In the genomic region with DNA sequence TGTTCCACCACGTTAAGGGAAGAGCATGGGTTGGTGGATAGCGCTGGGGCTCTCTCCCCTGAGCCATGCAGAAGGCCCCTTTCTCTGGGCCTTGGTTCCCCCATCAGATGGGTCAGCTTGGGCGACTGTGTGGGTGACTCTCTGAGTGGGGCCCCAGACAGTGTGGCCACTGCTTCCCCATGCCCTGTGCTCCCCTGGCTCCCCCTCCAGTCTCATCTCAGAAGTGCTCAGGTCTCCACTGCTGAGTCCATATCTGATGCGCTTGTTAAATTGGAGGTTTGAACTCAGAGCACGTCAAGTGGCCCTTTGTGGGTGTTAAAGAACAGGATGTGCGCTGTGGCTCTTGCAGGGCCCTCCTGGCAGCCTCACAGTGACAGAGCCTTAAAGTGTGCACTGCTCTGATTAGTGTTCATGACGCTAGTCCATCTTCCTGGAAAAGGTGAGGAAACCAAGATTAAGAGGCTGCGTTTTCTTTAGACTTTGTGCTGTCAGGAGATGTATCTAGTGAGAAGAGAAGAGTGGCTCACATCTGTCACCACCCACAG, we compare ENCODE assay signal across 1 cellular context.
TF ChIP-seq lines count a peak whose summit lies in the region.

No MANE protein-coding gene starts in this region.

TF ChIP-seq in K562, 482 proteins besides CTCF, POLR2A, EP300 and RAD21:
- TF ChIP-seq CCNT2 (IDR thresholded peaks at IDR 0.05; ENCODE audit: borderline replicate concordance, extremely low read depth, insufficient read length, low read depth, low read length) (no peak), CBFA2T2 (conservative IDR thresholded peaks at IDR 0.05) (0 out of 2 replicates have a peak, but pooled peaks have one; percentile 5), XRCC3 (IDR thresholded peaks at IDR 0.05) (no peak), CBFA2T3 (IDR thresholded peaks at IDR 0.05) (peak; percentile 49; the same call in 1 of the 2 replicates), KDM5B (IDR thresholded peaks at IDR 0.05; ENCODE audit: insufficient replicate concordance, low read depth, low read length) (no peak), EWSR1 (IDR thresholded peaks at IDR 0.05; ENCODE audit: borderline replicate concordance, low read depth, partially characterized antibody) (no peak)
- TF ChIP-seq, protein P1, sequence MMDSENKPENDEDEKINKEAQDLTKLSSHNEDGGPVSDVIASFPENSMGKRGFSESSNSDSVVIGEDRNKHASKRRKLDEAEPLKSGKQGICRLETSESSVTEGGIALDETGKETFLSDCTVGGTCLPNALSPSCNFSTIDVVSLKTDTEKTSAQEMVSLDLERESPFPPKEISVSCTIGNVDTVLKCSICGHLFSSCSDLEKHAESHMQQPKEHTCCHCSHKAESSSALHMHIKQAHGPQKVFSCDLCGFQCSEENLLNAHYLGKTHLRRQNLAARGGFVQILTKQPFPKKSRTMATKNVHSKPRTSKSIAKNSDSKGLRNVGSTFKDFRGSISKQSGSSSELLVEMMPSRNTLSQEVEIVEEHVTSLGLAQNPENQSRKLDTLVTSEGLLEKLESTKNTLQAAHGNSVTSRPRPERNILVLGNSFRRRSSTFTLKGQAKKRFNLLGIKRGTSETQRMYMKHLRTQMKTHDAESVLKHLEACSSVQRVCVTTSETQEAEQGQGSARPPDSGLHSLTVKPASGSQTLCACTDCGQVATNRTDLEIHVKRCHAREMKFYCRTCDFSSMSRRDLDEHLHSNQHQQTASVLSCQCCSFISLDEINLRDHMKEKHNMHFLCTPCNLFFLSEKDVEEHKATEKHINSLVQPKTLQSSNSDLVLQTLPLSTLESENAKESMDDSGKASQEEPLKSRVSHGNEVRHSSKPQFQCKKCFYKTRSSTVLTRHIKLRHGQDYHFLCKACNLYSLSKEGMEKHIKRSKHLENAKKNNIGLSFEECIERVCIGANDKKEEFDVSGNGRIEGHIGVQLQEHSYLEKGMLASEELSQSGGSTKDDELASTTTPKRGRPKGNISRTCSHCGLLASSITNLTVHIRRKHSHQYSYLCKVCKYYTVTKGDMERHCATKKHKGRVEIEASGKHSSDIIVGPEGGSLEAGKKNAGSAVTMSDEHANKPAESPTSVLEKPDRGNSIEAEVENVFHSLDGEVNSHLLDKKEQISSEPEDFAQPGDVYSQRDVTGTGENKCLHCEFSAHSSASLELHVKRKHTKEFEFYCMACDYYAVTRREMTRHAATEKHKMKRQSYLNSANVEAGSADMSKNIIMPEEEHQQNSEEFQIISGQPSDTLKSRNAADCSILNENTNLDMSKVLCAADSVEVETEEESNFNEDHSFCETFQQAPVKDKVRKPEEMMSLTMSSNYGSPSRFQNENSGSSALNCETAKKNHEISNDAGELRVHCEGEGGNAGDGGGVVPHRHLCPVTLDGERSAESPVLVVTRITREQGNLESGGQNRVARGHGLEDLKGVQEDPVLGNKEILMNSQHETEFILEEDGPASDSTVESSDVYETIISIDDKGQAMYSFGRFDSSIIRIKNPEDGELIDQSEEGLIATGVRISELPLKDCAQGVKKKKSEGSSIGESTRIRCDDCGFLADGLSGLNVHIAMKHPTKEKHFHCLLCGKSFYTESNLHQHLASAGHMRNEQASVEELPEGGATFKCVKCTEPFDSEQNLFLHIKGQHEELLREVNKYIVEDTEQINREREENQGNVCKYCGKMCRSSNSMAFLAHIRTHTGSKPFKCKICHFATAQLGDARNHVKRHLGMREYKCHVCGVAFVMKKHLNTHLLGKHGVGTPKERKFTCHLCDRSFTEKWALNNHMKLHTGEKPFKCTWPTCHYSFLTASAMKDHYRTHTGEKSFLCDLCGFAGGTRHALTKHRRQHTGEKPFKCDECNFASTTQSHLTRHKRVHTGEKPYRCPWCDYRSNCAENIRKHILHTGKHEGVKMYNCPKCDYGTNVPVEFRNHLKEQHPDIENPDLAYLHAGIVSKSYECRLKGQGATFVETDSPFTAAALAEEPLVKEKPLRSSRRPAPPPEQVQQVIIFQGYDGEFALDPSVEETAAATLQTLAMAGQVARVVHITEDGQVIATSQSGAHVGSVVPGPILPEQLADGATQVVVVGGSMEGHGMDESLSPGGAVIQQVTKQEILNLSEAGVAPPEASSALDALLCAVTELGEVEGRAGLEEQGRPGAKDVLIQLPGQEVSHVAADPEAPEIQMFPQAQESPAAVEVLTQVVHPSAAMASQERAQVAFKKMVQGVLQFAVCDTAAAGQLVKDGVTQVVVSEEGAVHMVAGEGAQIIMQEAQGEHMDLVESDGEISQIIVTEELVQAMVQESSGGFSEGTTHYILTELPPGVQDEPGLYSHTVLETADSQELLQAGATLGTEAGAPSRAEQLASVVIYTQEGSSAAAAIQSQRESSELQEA (IDR thresholded peaks at IDR 0.05; ENCODE audit: low read depth), result no peak
- TF ChIP-seq, protein P2, sequence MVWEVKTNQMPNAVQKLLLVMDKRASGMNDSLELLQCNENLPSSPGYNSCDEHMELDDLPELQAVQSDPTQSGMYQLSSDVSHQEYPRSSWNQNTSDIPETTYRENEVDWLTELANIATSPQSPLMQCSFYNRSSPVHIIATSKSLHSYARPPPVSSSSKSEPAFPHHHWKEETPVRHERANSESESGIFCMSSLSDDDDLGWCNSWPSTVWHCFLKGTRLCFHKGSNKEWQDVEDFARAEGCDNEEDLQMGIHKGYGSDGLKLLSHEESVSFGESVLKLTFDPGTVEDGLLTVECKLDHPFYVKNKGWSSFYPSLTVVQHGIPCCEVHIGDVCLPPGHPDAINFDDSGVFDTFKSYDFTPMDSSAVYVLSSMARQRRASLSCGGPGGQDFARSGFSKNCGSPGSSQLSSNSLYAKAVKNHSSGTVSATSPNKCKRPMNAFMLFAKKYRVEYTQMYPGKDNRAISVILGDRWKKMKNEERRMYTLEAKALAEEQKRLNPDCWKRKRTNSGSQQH (CRISPR knock-in tag; IDR thresholded peaks at IDR 0.05), result no peak
- TF ChIP-seq, protein P3, sequence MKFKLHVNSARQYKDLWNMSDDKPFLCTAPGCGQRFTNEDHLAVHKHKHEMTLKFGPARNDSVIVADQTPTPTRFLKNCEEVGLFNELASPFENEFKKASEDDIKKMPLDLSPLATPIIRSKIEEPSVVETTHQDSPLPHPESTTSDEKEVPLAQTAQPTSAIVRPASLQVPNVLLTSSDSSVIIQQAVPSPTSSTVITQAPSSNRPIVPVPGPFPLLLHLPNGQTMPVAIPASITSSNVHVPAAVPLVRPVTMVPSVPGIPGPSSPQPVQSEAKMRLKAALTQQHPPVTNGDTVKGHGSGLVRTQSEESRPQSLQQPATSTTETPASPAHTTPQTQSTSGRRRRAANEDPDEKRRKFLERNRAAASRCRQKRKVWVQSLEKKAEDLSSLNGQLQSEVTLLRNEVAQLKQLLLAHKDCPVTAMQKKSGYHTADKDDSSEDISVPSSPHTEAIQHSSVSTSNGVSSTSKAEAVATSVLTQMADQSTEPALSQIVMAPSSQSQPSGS (CRISPR knock-in tag; IDR thresholded peaks at IDR 0.05), result no peak
- TF ChIP-seq, protein P4, sequence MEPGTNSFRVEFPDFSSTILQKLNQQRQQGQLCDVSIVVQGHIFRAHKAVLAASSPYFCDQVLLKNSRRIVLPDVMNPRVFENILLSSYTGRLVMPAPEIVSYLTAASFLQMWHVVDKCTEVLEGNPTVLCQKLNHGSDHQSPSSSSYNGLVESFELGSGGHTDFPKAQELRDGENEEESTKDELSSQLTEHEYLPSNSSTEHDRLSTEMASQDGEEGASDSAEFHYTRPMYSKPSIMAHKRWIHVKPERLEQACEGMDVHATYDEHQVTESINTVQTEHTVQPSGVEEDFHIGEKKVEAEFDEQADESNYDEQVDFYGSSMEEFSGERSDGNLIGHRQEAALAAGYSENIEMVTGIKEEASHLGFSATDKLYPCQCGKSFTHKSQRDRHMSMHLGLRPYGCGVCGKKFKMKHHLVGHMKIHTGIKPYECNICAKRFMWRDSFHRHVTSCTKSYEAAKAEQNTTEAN (CRISPR knock-in tag; IDR thresholded peaks at IDR 0.05), result no peak
- TF ChIP-seq, protein P5, sequence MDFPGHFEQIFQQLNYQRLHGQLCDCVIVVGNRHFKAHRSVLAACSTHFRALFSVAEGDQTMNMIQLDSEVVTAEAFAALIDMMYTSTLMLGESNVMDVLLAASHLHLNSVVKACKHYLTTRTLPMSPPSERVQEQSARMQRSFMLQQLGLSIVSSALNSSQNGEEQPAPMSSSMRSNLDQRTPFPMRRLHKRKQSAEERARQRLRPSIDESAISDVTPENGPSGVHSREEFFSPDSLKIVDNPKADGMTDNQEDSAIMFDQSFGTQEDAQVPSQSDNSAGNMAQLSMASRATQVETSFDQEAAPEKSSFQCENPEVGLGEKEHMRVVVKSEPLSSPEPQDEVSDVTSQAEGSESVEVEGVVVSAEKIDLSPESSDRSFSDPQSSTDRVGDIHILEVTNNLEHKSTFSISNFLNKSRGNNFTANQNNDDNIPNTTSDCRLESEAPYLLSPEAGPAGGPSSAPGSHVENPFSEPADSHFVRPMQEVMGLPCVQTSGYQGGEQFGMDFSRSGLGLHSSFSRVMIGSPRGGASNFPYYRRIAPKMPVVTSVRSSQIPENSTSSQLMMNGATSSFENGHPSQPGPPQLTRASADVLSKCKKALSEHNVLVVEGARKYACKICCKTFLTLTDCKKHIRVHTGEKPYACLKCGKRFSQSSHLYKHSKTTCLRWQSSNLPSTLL (IDR thresholded peaks at IDR 0.05), result no peak
- TF ChIP-seq, protein P6, sequence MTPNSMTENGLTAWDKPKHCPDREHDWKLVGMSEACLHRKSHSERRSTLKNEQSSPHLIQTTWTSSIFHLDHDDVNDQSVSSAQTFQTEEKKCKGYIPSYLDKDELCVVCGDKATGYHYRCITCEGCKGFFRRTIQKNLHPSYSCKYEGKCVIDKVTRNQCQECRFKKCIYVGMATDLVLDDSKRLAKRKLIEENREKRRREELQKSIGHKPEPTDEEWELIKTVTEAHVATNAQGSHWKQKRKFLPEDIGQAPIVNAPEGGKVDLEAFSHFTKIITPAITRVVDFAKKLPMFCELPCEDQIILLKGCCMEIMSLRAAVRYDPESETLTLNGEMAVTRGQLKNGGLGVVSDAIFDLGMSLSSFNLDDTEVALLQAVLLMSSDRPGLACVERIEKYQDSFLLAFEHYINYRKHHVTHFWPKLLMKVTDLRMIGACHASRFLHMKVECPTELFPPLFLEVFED (CRISPR knock-in tag; conservative IDR thresholded peaks at IDR 0.05), result no peak
